ENCODE assay signal across 31 cellular contexts in genomic region chr2:61862085-61862484, GRCh38. TPM values are rescaled to one million over a fixed set of nuclear protein-coding genes. Genes with fewer than 3 reads are reported as not detected.
DNase-seq lines count a peak whose midpoint lies in the region; ATAC-seq, FAIRE-seq and TF ChIP-seq lines count a peak whose summit lies in the region.
"Had no signal": no experiment of that assay in that cellular context is flagged by ENCODE, and none has a peak within 500 bp of the region (broad histone marks: within the 10 kb centered on the region; RNA-seq: fewer than 3 reads in every experiment).

No MANE protein-coding gene starts in this region.

- H3K4me1 ChIP-seq in HepG2 (ENCODE audit: insufficient read depth, low read length) = no peaks in the 10 kb centered on the region
- H3K4me1 ChIP-seq in right lobe of liver = no peaks in the 10 kb centered on the region
- no peaks in the 10 kb centered on the region for H3K4me1 ChIP-seq in HEK293 (ENCODE audit: control insufficient read depth, insufficient read depth, low read length)
- no peaks in the 10 kb centered on the region for H3K4me1 ChIP-seq in mesendoderm (ENCODE audit: control insufficient read depth, low read depth, low read length)
- H3K4me1 ChIP-seq: A549; BE2C; BLaER1; BLaER1 treated with 17β-estradiol and CSF1 and Interleukin-3, amounts not matched to agents 10 nM and 100 nM; Caco-2 had no signal

- H2AK5ac ChIP-seq in mesendoderm (ENCODE audit: low read length) = no peak overlapping the region

- H4K8ac ChIP-seq in mesendoderm (ENCODE audit: low read depth, low read length) = no peak overlapping the region

- no peak overlapping the region for H3K23ac ChIP-seq in mesendoderm (ENCODE audit: low read length)

- no TSS peak for BruUV-seq in HepG2 (replicated peaks; lab: Mats Ljungman, UMichigan)

- no peak overlapping the region for H3K27ac ChIP-seq in HepG2 (ENCODE audit: extremely low read length, insufficient read depth, low read length)
- no peak overlapping the region for H3K27ac ChIP-seq in right lobe of liver
- H3K27ac ChIP-seq in HEK293 (ENCODE audit: extremely low read depth, low read depth, low read length) = no peak overlapping the region
- H3K27ac ChIP-seq in mesendoderm (ENCODE audit: low read depth, low read length) = no peak overlapping the region
- H3K27ac ChIP-seq: 22Rv1; A549; BLaER1; BLaER1 treated with 17β-estradiol and CSF1 and Interleukin-3, amounts not matched to agents 10 nM and 100 nM; C4-2B had no signal

- H3K4ac ChIP-seq in mesendoderm (ENCODE audit: low read depth, low read length) = no peak overlapping the region

- TF ChIP-seq RAD21 in HepG2 (CRISPR knock-in tag; IDR thresholded peaks at IDR 0.05) = no peak

- no peak for DNase-seq in HepG2 (ENCODE audit: low spot score)
- DNase-seq in right lobe of liver = no peak
- no peak for DNase-seq in mesendoderm
- DNase-seq: 8988T; ACHN; AML-193; BE2C; C1 segment of cervical spinal cord; Caco-2; Calu3; CD4-positive, alpha-beta memory T cell; CD4-positive, alpha-beta T cell; CD4-positive, CD25-positive, alpha-beta regulatory T cell; CD8-positive, alpha-beta memory T cell; CD8-positive, alpha-beta T cell; COR-L47; DMS 273 treated with DMSO at 0.1 percent for 48 hours; DMS153; DMS53; DMS79; DMS79 treated with DMSO at 0.1 percent for 48 hours; DND-41; EL had no signal

- CTCF ChIA-PET in HepG2 (lab: Yijun Ruan, JAX; ENCODE audit: low intra/inter-chr PET ratio, low total read pairs) (no interaction called here), HEK293 (lab: Yijun Ruan, JAX) (interaction anchor here (0.6 kb wide), 1 partner anchor 194 kb away, joined by 6 read pairs; no protein-coding TSS in a partner anchor)

- H2BK15ac ChIP-seq in mesendoderm (replicated peaks; ENCODE audit: low read depth) = no peak overlapping the region

- H3K4me2 ChIP-seq in HepG2 (ENCODE audit: low read depth, low read length) = no peak overlapping the region
- H3K4me2 ChIP-seq in mesendoderm (ENCODE audit: low read length) = no peak overlapping the region
- H3K4me2 ChIP-seq: A549; BLaER1; BLaER1 treated with 17β-estradiol and CSF1 and Interleukin-3, amounts not matched to agents 10 nM and 100 nM had no signal

- no peak overlapping the region for H3K56ac ChIP-seq in mesendoderm (ENCODE audit: low read length)

- TF ChIP-seq POLR2A in HepG2 (IDR thresholded peaks at IDR 0.05; ENCODE audit: insufficient read depth in 1 of 2, low read depth in 2 of 2, low read length in 2 of 2) (no peak), right lobe of liver (IDR thresholded peaks at IDR 0.05) (no peak)

- H2BK120ac ChIP-seq in mesendoderm (ENCODE audit: low read depth, low read length) = no peak overlapping the region

- TF ChIP-seq CTCF in HepG2 (CRISPR knock-in tag; IDR thresholded peaks at IDR 0.05) = no peak
- no peak for TF ChIP-seq CTCF in right lobe of liver (IDR thresholded peaks at IDR 0.05)
- TF ChIP-seq CTCF in HEK293 (tag by site-specific recombination; IDR thresholded peaks at IDR 0.05) = no peak

- H3K79me1 ChIP-seq in mesendoderm (ENCODE audit: low read length) = no peaks in the 10 kb centered on the region

- WGBS in HepG2 (ENCODE audit: low lambda C conversion rate) = 84% methylated on average over 5 of the region's 5 CpGs
- 96% methylated on average over 4 of the region's 5 CpGs for WGBS in right lobe of liver (ENCODE audit: insufficient coverage, low coverage, low lambda C conversion rate, missing lambda C conversion rate)
- WGBS in mesendoderm (ENCODE audit: extremely low coverage, insufficient coverage, low lambda C conversion rate) = no CpG with 5 or more reads among the region's 5 CpGs

- in situ Hi-C loops in HepG2 (cut with HindIII; ENCODE audit: extremely low pct_ligation_motif_present, low pct_unique_long_range_greater_than_20kb) = no loop called here

- H4K5ac ChIP-seq in mesendoderm (ENCODE audit: low read length) = no peak overlapping the region

- intact Hi-C loops in HepG2 (cut with micrococcal nuclease; ENCODE audit: unreplicated experiment) = no loop called here
- intact Hi-C loops in right lobe of liver (cut with DNase I) = no loop called here

- FAIRE-seq in HepG2 (lab: Jason Lieb, UNC) = no peak
- FAIRE-seq: A204.1, A549, D721Med had no signal

- no peak for TF ChIP-seq EP300 in HepG2 (IDR thresholded peaks at IDR 0.05; ENCODE audit: low read depth in 2 of 2, low read length in 2 of 2)
- no peak for TF ChIP-seq EP300 in HepG2 (CRISPR knock-in tag; IDR thresholded peaks at IDR 0.05; ENCODE audit: borderline replicate concordance)

- no peak overlapping the region for H3K9ac ChIP-seq in HepG2 (ENCODE audit: insufficient read depth, low read depth, low read length)
- H3K9ac ChIP-seq in mesendoderm (ENCODE audit: low read length) = no peak overlapping the region
- H3K9ac ChIP-seq: BLaER1; BLaER1 treated with 17β-estradiol and CSF1 and Interleukin-3, amounts not matched to agents 10 nM and 100 nM had no signal

- H3K4me3 ChIP-seq in HepG2 (replicated peaks in 1 of 3; ENCODE audit: insufficient read depth in 1 of 3, low read depth in 2 of 3, low read length in 3 of 3) (no peak overlapping the region), right lobe of liver (no peak overlapping the region), HEK293 (ENCODE audit: low read depth, low read length) (no peak overlapping the region), mesendoderm (ENCODE audit: low read length) (no peak overlapping the region)
- H3K4me3 ChIP-seq: A549; BLaER1; BLaER1 treated with 17β-estradiol and CSF1 and Interleukin-3, amounts not matched to agents 10 nM and 100 nM had no signal

- H4K20me1 ChIP-seq in HepG2 (ENCODE audit: insufficient read depth, low read length) = no peaks in the 10 kb centered on the region
- H4K20me1 ChIP-seq: BLaER1; BLaER1 treated with 17β-estradiol and CSF1 and Interleukin-3, amounts not matched to agents 10 nM and 100 nM had no signal

- ATAC-seq in HepG2 (no peak), right lobe of liver (no peak)
- ATAC-seq: A549; CD8-positive, alpha-beta T cell had no signal

- H3K79me2 ChIP-seq in HepG2 (ENCODE audit: insufficient read depth, low read length) (no peaks in the 10 kb centered on the region), mesendoderm (ENCODE audit: control insufficient read depth, insufficient read depth, low read length) (no peaks in the 10 kb centered on the region)

- H3K9me3 ChIP-seq in HepG2 (ENCODE audit: low read length) = no peaks in the 10 kb centered on the region
- no peaks in the 10 kb centered on the region for H3K9me3 ChIP-seq in right lobe of liver
- H3K9me3 ChIP-seq in HEK293 (ENCODE audit: control insufficient read depth, insufficient read depth, low read depth, low read length) = no peaks in the 10 kb centered on the region
- H3K9me3 ChIP-seq: A549, BE2C, Caco-2 had no signal

- H3K36me3 ChIP-seq in HepG2 (replicated peaks in 1 of 2; ENCODE audit: control insufficient read depth in 1 of 2, insufficient read depth in 2 of 2, low read length in 2 of 2) (peaks cover 4 to 14% of the 10 kb centered on the region in 2 experiments; a peak in 4 of 5 replicates), right lobe of liver (peaks cover 0 to 13% (median 8%) of the 10 kb centered on the region in 4 donors), HEK293 (ENCODE audit: control insufficient read depth in 2 of 2, insufficient read depth in 1 of 2, low read length in 2 of 2) (peaks cover 25 to 34% of the 10 kb centered on the region in 2 experiments), mesendoderm (ENCODE audit: control insufficient read depth, insufficient read depth, low read length) (peaks cover 4% of the 10 kb centered on the region)
- H3K36me3 ChIP-seq: BE2C had no signal

- no peaks in the 10 kb centered on the region for H3K27me3 ChIP-seq in HepG2 (ENCODE audit: control insufficient read depth in 1 of 2, insufficient read depth in 2 of 2, low read length in 2 of 2)
- H3K27me3 ChIP-seq in right lobe of liver = no peaks in the 10 kb centered on the region
- no peaks in the 10 kb centered on the region for H3K27me3 ChIP-seq in mesendoderm (ENCODE audit: insufficient read depth, low read length, poor library complexity)
- H3K27me3 ChIP-seq: BE2C; BLaER1; BLaER1 treated with 17β-estradiol and CSF1 and Interleukin-3, amounts not matched to agents 10 nM and 100 nM had no signal

- no peak overlapping the region for H3K18ac ChIP-seq in mesendoderm (ENCODE audit: low read length)

- POLR2A ChIA-PET in HepG2 (lab: Yijun Ruan, JAX) (no interaction called here), HEK293 (lab: Yijun Ruan, JAX) (interaction anchor here (1.5 kb wide), 1 partner anchor 8 kb away, joined by 8 read pairs; the partner anchor contains the start of gene FAM161A)

- H2AFZ ChIP-seq in HepG2 (ENCODE audit: low read length) = no peak overlapping the region

- no peak overlapping the region for H2BK5ac ChIP-seq in mesendoderm (ENCODE audit: low read length)

RNA-seq across cellular contexts. Expression of gene FAM161A, which starts 8.2 kb away (rescaled TPM):
- total RNA-seq in HepG2 (2016; rRNA removed; fragmentation: Illumina TruSeq; extraction: Trizol) (3.4 and 5.0 TPM in 2 replicates), right lobe of liver (1 to 10 TPM in 4 of 6 experiments, under 1 TPM in 2; 0.64 to 2.2 (median 1.1) TPM)
- 0.81 and 1.1 TPM in 2 replicates for total RNA-seq in HepG2 (2016; cell fraction: cytosol; rRNA removed; fragmentation: Illumina TruSeq; extraction: Trizol; ENCODE audit: low read depth)
- total RNA-seq in HepG2 (2016; cell fraction: insoluble cytoplasmic fraction; rRNA removed; fragmentation: Illumina TruSeq; extraction: Trizol) = 3.5 and 5.4 TPM in 2 replicates
- 2.5 and 2.7 TPM in 2 replicates for total RNA-seq in HepG2 (2016; cell fraction: membrane; rRNA removed; fragmentation: Illumina TruSeq; extraction: Trizol)
- 5.8 and 7.4 TPM in 2 replicates for total RNA-seq in HepG2 (2016; cell fraction: nucleus; rRNA removed; fragmentation: Illumina TruSeq; extraction: Trizol)
- 1.8 and 2.7 TPM in 2 replicates for polyA plus RNA-seq in HepG2 (2011; rRNA removed)
- polyA plus RNA-seq in HepG2 (2011; cell fraction: cytosol; rRNA removed) = 0.50 and 0.65 TPM in 2 replicates
- 2.8 and 3.2 TPM in 2 replicates for polyA plus RNA-seq in HepG2 (2011; cell fraction: nucleus; rRNA removed)
- 2.5 and 3.3 TPM in 2 replicates for polyA plus RNA-seq in HepG2 (2012)
- 0.29 and 0.33 TPM in 2 replicates for polyA plus RNA-seq in HepG2 (2016; cell fraction: cytosol; fragmentation: Illumina TruSeq; extraction: Trizol; ENCODE audit: low read depth)
- 6.6 and 9.6 TPM in 2 replicates for polyA plus RNA-seq in HepG2 (2016; cell fraction: insoluble cytoplasmic fraction; fragmentation: Illumina TruSeq; extraction: Trizol; ENCODE audit: low read depth)
- 1.2 TPM in 2 replicates for polyA plus RNA-seq in HepG2 (2016; cell fraction: membrane; fragmentation: Illumina TruSeq; extraction: Trizol; ENCODE audit: low read depth)
- 19.9 and 20.4 TPM in 2 replicates for polyA plus RNA-seq in HepG2 (2016; cell fraction: nucleus; fragmentation: Illumina TruSeq; extraction: Trizol; ENCODE audit: insufficient read depth, low read depth)
- polyA minus RNA-seq in HepG2 (2011; rRNA and poly(A)+ RNA removed; ENCODE audit: low replicate concordance) = 0.64 and 1.3 TPM in 2 replicates
- polyA minus RNA-seq in HepG2 (2011; cell fraction: cytosol; rRNA and poly(A)+ RNA removed) = 0.70 and 0.89 TPM in 2 replicates
- 5.8 TPM in 2 replicates for polyA minus RNA-seq in HepG2 (2011; cell fraction: nucleus; rRNA and poly(A)+ RNA removed)
- 6.9 TPM for polyA plus RNA-seq in mesendoderm (2013, experiment 1 of 2)
- 7.4 TPM for polyA plus RNA-seq in mesendoderm (2013, experiment 2 of 2)

RNA-seq across cellular contexts. Expression of gene CCT4, which starts 26.4 kb away (rescaled TPM):
- total RNA-seq in HepG2 (2016; rRNA removed; fragmentation: Illumina TruSeq; extraction: Trizol) (340 and 437 TPM in 2 replicates), right lobe of liver (10 to 100 TPM; 46.0 to 72.2 (median 53.1) TPM)
- total RNA-seq in HepG2 (2016; cell fraction: cytosol; rRNA removed; fragmentation: Illumina TruSeq; extraction: Trizol; ENCODE audit: low read depth) = 104 and 110 TPM in 2 replicates
- total RNA-seq in HepG2 (2016; cell fraction: insoluble cytoplasmic fraction; rRNA removed; fragmentation: Illumina TruSeq; extraction: Trizol) = 333 and 424 TPM in 2 replicates
- total RNA-seq in HepG2 (2016; cell fraction: membrane; rRNA removed; fragmentation: Illumina TruSeq; extraction: Trizol) = 151 and 155 TPM in 2 replicates
- total RNA-seq in HepG2 (2016; cell fraction: nucleus; rRNA removed; fragmentation: Illumina TruSeq; extraction: Trizol) = 146 and 161 TPM in 2 replicates
- 107 and 138 TPM in 2 replicates for polyA plus RNA-seq in HepG2 (2011; rRNA removed)
- polyA plus RNA-seq in HepG2 (2011; cell fraction: cytosol; rRNA removed) = 82.8 and 109 TPM in 2 replicates
- polyA plus RNA-seq in HepG2 (2011; cell fraction: nucleus; rRNA removed) = 37.1 and 40.4 TPM in 2 replicates
- polyA plus RNA-seq in HepG2 (2012) = 213 and 256 TPM in 2 replicates
- 49.7 and 50.6 TPM in 2 replicates for polyA plus RNA-seq in HepG2 (2016; cell fraction: cytosol; fragmentation: Illumina TruSeq; extraction: Trizol; ENCODE audit: low read depth)
- polyA plus RNA-seq in HepG2 (2016; cell fraction: insoluble cytoplasmic fraction; fragmentation: Illumina TruSeq; extraction: Trizol; ENCODE audit: low read depth) = 353 and 356 TPM in 2 replicates
- polyA plus RNA-seq in HepG2 (2016; cell fraction: membrane; fragmentation: Illumina TruSeq; extraction: Trizol; ENCODE audit: low read depth) = 70.7 and 79.2 TPM in 2 replicates
- 148 and 151 TPM in 2 replicates for polyA plus RNA-seq in HepG2 (2016; cell fraction: nucleus; fragmentation: Illumina TruSeq; extraction: Trizol; ENCODE audit: insufficient read depth, low read depth)
- 71.9 and 75.3 TPM in 2 replicates for polyA minus RNA-seq in HepG2 (2011; rRNA and poly(A)+ RNA removed; ENCODE audit: low replicate concordance)
- 132 and 133 TPM in 2 replicates for polyA minus RNA-seq in HepG2 (2011; cell fraction: cytosol; rRNA and poly(A)+ RNA removed)
- 81.9 and 92.7 TPM in 2 replicates for polyA minus RNA-seq in HepG2 (2011; cell fraction: nucleus; rRNA and poly(A)+ RNA removed)
- polyA plus RNA-seq in mesendoderm (2013, experiment 1 of 2) = 289 TPM
- 282 TPM for polyA plus RNA-seq in mesendoderm (2013, experiment 2 of 2)

RNA-seq across cellular contexts. Expression of gene COMMD1, which starts 43.4 kb away (rescaled TPM):
- total RNA-seq in HepG2 (2016; rRNA removed; fragmentation: Illumina TruSeq; extraction: Trizol) (105 and 125 TPM in 2 replicates), right lobe of liver (10 to 100 TPM; 17.2 to 21.6 (median 18.7) TPM)
- 137 and 165 TPM in 2 replicates for total RNA-seq in HepG2 (2016; cell fraction: cytosol; rRNA removed; fragmentation: Illumina TruSeq; extraction: Trizol; ENCODE audit: low read depth)
- total RNA-seq in HepG2 (2016; cell fraction: insoluble cytoplasmic fraction; rRNA removed; fragmentation: Illumina TruSeq; extraction: Trizol) = 102 and 125 TPM in 2 replicates
- 133 and 151 TPM in 2 replicates for total RNA-seq in HepG2 (2016; cell fraction: membrane; rRNA removed; fragmentation: Illumina TruSeq; extraction: Trizol)
- total RNA-seq in HepG2 (2016; cell fraction: nucleus; rRNA removed; fragmentation: Illumina TruSeq; extraction: Trizol) = 41.5 and 44.9 TPM in 2 replicates
- polyA plus RNA-seq in HepG2 (2011; rRNA removed) = 22.8 and 25.7 TPM in 2 replicates
- 25.9 and 29.9 TPM in 2 replicates for polyA plus RNA-seq in HepG2 (2011; cell fraction: cytosol; rRNA removed)
- 12.0 and 12.6 TPM in 2 replicates for polyA plus RNA-seq in HepG2 (2011; cell fraction: nucleus; rRNA removed)
- polyA plus RNA-seq in HepG2 (2012) = 35.6 and 38.0 TPM in 2 replicates
- polyA plus RNA-seq in HepG2 (2016; cell fraction: cytosol; fragmentation: Illumina TruSeq; extraction: Trizol; ENCODE audit: low read depth) = 146 and 159 TPM in 2 replicates
- polyA plus RNA-seq in HepG2 (2016; cell fraction: insoluble cytoplasmic fraction; fragmentation: Illumina TruSeq; extraction: Trizol; ENCODE audit: low read depth) = 125 and 128 TPM in 2 replicates
- polyA plus RNA-seq in HepG2 (2016; cell fraction: membrane; fragmentation: Illumina TruSeq; extraction: Trizol; ENCODE audit: low read depth) = 113 and 115 TPM in 2 replicates
- polyA plus RNA-seq in HepG2 (2016; cell fraction: nucleus; fragmentation: Illumina TruSeq; extraction: Trizol; ENCODE audit: insufficient read depth, low read depth) = 57.4 and 59.6 TPM in 2 replicates
- 9.1 and 10.7 TPM in 2 replicates for polyA minus RNA-seq in HepG2 (2011; rRNA and poly(A)+ RNA removed; ENCODE audit: low replicate concordance)
- 8.6 and 9.5 TPM in 2 replicates for polyA minus RNA-seq in HepG2 (2011; cell fraction: cytosol; rRNA and poly(A)+ RNA removed)
- polyA minus RNA-seq in HepG2 (2011; cell fraction: nucleus; rRNA and poly(A)+ RNA removed) = 14.5 and 17.4 TPM in 2 replicates
- 44.7 TPM for polyA plus RNA-seq in mesendoderm (2013, experiment 1 of 2)
- 42.2 TPM for polyA plus RNA-seq in mesendoderm (2013, experiment 2 of 2)

Comparison
In these comparisons a context has a peak if more than half of its experiments do, and no peak if none do; other contexts are left out.
1. Of the 63 proteins assayed by ChIP-seq in both HepG2 and HEK293: peak only in HepG2: none; only in HEK293: SETDB1; in both: none; in neither: 62.